8 cellular contexts compared by ENCODE assay signal in genomic region chr9:137294091-137294683, GRCh38. TPM values are rescaled to one million over a fixed set of nuclear protein-coding genes. Genes with fewer than 3 reads are reported as not detected.
DNase-seq lines count a peak whose midpoint lies in the region; ATAC-seq and TF ChIP-seq lines count a peak whose summit lies in the region.

No MANE protein-coding gene starts in this region.

- DNase-seq in EH (ENCODE audit: low read depth): peak; percentile 67
- peak; percentile 47 for DNase-seq in M059J (ENCODE audit: low read depth)
- peak; percentile 52 for DNase-seq in activated CD8-positive, alpha-beta T cell treated with anti-CD3 and anti-CD28 coated beads for 36 hours
- DNase-seq in iris pigment epithelial cell (ENCODE audit: low read depth): peak; percentile 60
- DNase-seq in midbrain (lab: John Stamatoyannopoulos, UW): no peak
- DNase-seq in HPDE6-E6E7 (ENCODE audit: extremely low spot score): no peak

- TF ChIP-seq CTCF in activated CD8-positive, alpha-beta T cell treated with anti-CD3 and anti-CD28 coated beads for 36 hours (IDR thresholded peaks at IDR 0.05): no peak

- CTCF ChIA-PET in activated CD8-positive, alpha-beta T cell treated with anti-CD3 and anti-CD28 coated beads for 36 hours (lab: Charles Lee): interaction anchor here (0.8 to 1.5 kb wide), 3 partner anchors 11 to 149 kb away, joined by 3 to 4 read pairs (median 3); partner anchors contain the start of gene EXD3

- H3K27me3 Mint-ChIP-seq in activated CD8-positive, alpha-beta T cell treated with anti-CD3 and anti-CD28 coated beads for 36 hours: peaks cover 34% of the 10 kb centered on the region

- H3K4me3 Mint-ChIP-seq in activated CD8-positive, alpha-beta T cell treated with anti-CD3 and anti-CD28 coated beads for 36 hours: no peak overlapping the region

- no peaks in the 10 kb centered on the region for H3K9me3 Mint-ChIP-seq in activated CD8-positive, alpha-beta T cell treated with anti-CD3 and anti-CD28 coated beads for 36 hours

- H3K27ac Mint-ChIP-seq in activated CD8-positive, alpha-beta T cell treated with anti-CD3 and anti-CD28 coated beads for 36 hours: no peak overlapping the region

- peaks cover 3% of the 10 kb centered on the region for H3K4me1 Mint-ChIP-seq in activated CD8-positive, alpha-beta T cell treated with anti-CD3 and anti-CD28 coated beads for 36 hours (ENCODE audit: low read depth)

- peak; percentile 69 for ATAC-seq in activated CD8-positive, alpha-beta T cell treated with anti-CD3 and anti-CD28 coated beads for 36 hours
- ATAC-seq in HG03108 (IDR thresholded peaks at IDR 0.05; ENCODE audit: unreplicated experiment) (no peak), GM21825 (IDR thresholded peaks at IDR 0.05; ENCODE audit: unreplicated experiment) (no peak)

- POLR2A ChIA-PET in activated CD8-positive, alpha-beta T cell treated with anti-CD3 and anti-CD28 coated beads for 36 hours (lab: Charles Lee): interaction anchor here (1.1 kb wide), 1 partner anchor 14 kb away, joined by 3 read pairs; no protein-coding TSS in a partner anchor

- intact Hi-C loops in activated CD8-positive, alpha-beta T cell treated with anti-CD3 and anti-CD28 coated beads for 36 hours (cut with micrococcal nuclease): loop anchor here (10.0 kb wide), 1 partner anchor 111 kb away; no protein-coding TSS in a partner anchor

- H3K36me3 Mint-ChIP-seq in activated CD8-positive, alpha-beta T cell treated with anti-CD3 and anti-CD28 coated beads for 36 hours (ENCODE audit: low read depth): no peaks in the 10 kb centered on the region

RNA-seq across cellular contexts. Expression of gene NRARP, which starts 7.9 kb away (rescaled TPM):
- total RNA-seq in M059J (2014; rRNA removed; shearing (Covaris generic)): not detected in 2 replicates
- total RNA-seq in activated CD8-positive, alpha-beta T cell treated with anti-CD3 and anti-CD28 coated beads for 36 hours: 1 to 10 TPM; 3.3 to 4.4 TPM

RNA-seq across cellular contexts. Expression of gene TOR4A, which starts 16.7 kb away (rescaled TPM):
- total RNA-seq in M059J (2014; rRNA removed; shearing (Covaris generic)): 1.7 TPM in 2 replicates
- total RNA-seq in activated CD8-positive, alpha-beta T cell treated with anti-CD3 and anti-CD28 coated beads for 36 hours: 1 to 10 TPM; 2.9 to 3.0 TPM

RNA-seq across cellular contexts. Expression of gene NELFB, which starts 39.1 kb away (rescaled TPM):
- 41.8 and 73.9 TPM in 2 replicates for total RNA-seq in M059J (2014; rRNA removed; shearing (Covaris generic))
- total RNA-seq in activated CD8-positive, alpha-beta T cell treated with anti-CD3 and anti-CD28 coated beads for 36 hours: 10 to 100 TPM; 50.9 to 54.3 TPM

RNA-seq across cellular contexts. Expression of gene STPG3, which starts 43.1 kb away (rescaled TPM):
- total RNA-seq in M059J (2014; rRNA removed; shearing (Covaris generic)): not detected in 2 replicates
- not detected for total RNA-seq in activated CD8-positive, alpha-beta T cell treated with anti-CD3 and anti-CD28 coated beads for 36 hours

RNA-seq across cellular contexts. Expression of gene TUBB4B, which starts 53.1 kb away (rescaled TPM):
- total RNA-seq in M059J (2014; rRNA removed; shearing (Covaris generic)): 273 and 381 TPM in 2 replicates
- 100 to 1,000 TPM; 228 to 230 TPM for total RNA-seq in activated CD8-positive, alpha-beta T cell treated with anti-CD3 and anti-CD28 coated beads for 36 hours

Comparison
In these comparisons a context has a peak if more than half of its experiments do, and no peak if none do; other contexts are left out.
1. DNase-seq: peak in EH (single experiment), M059J (single experiment), activated CD8-positive, alpha-beta T cell treated with anti-CD3 and anti-CD28 coated beads for 36 hours (single experiment) and iris pigment epithelial cell (single experiment); none in midbrain (single experiment) and HPDE6-E6E7 (single experiment).